2 cellular contexts compared by ENCODE assay signal in the genomic region with DNA sequence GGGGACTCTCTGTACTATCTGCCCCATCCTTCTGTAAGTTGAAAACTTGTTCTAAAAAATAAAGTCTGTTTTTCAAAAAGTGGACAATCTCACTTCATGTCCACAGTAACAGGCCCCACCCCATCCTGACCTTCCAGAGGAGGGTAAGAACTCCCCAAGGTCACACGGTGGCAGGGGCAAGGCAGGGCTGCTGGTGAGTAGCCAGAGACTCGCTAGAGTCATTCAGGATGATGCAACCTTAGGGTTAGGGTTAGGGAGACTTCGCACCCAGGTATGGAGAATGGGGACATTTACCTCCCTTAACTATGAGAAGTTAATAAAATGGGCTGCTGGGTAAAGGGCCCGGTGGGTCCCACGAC.
TF ChIP-seq lines count a peak whose summit lies in the region.

No MANE protein-coding gene starts in this region.

TF ChIP-seq in IMR-90, 13 proteins besides CTCF, POLR2A, EP300 and RAD21:
- peak; percentile 63 for TF ChIP-seq CEBPB (IDR thresholded peaks at IDR 0.05; ENCODE audit: low read depth, low read length)
- TF ChIP-seq SMC3 (IDR thresholded peaks at IDR 0.05; ENCODE audit: low read depth, low read length) = no peak

TF ChIP-seq in HepG2, 621 proteins besides CTCF, POLR2A, EP300 and RAD21:
- TF ChIP-seq ATF7 (IDR thresholded peaks at IDR 0.05) = 0 out of 2 replicates have a peak, but pooled peaks have one; percentile 9
- TF ChIP-seq ATF7 (CRISPR knock-in tag; IDR thresholded peaks at IDR 0.05) = no peak
- TF ChIP-seq, protein P1, sequence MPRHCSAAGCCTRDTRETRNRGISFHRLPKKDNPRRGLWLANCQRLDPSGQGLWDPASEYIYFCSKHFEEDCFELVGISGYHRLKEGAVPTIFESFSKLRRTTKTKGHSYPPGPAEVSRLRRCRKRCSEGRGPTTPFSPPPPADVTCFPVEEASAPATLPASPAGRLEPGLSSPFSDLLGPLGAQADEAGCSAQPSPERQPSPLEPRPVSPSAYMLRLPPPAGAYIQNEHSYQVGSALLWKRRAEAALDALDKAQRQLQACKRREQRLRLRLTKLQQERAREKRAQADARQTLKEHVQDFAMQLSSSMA (CRISPR knock-in tag; IDR thresholded peaks at IDR 0.05) = no peak
- peak; percentile 90 for TF ChIP-seq CEBPG (CRISPR knock-in tag; IDR thresholded peaks at IDR 0.05)
- TF ChIP-seq ZZZ3 (CRISPR knock-in tag; IDR thresholded peaks at IDR 0.05; ENCODE audit: borderline replicate concordance) = 0 out of 2 replicates have a peak, but pooled peaks have one; percentile 22
- no peak for TF ChIP-seq NFKBIZ (CRISPR knock-in tag; IDR thresholded peaks at IDR 0.05)
- TF ChIP-seq GATAD2A (CRISPR knock-in tag; IDR thresholded peaks at IDR 0.05) = peak; percentile 59; the same call in 1 of the 2 replicates
- TF ChIP-seq, protein P2, sequence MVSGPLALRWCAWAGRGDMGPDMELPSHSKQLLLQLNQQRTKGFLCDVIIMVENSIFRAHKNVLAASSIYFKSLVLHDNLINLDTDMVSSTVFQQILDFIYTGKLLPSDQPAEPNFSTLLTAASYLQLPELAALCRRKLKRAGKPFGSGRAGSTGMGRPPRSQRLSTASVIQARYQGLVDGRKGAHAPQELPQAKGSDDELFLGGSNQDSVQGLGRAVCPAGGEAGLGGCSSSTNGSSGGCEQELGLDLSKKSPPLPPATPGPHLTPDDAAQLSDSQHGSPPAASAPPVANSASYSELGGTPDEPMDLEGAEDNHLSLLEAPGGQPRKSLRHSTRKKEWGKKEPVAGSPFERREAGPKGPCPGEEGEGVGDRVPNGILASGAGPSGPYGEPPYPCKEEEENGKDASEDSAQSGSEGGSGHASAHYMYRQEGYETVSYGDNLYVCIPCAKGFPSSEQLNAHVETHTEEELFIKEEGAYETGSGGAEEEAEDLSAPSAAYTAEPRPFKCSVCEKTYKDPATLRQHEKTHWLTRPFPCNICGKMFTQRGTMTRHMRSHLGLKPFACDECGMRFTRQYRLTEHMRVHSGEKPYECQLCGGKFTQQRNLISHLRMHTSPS (CRISPR knock-in tag; IDR thresholded peaks at IDR 0.05; ENCODE audit: low read depth) = 0 out of 2 replicates have a peak, but pooled peaks have one; percentile 19
- TF ChIP-seq, protein P3, sequence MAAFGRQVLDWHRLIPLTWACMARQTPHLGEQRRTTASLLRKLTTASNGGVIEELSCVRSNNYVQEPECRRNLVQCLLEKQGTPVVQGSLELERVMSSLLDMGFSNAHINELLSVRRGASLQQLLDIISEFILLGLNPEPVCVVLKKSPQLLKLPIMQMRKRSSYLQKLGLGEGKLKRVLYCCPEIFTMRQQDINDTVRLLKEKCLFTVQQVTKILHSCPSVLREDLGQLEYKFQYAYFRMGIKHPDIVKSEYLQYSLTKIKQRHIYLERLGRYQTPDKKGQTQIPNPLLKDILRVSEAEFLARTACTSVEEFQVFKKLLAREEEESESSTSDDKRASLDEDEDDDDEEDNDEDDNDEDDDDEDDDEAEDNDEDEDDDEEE (CRISPR knock-in tag; IDR thresholded peaks at IDR 0.05) = no peak
- peak; percentile 71 for TF ChIP-seq HNF4A (CRISPR knock-in tag; IDR thresholded peaks at IDR 0.05)
- TF ChIP-seq, protein P4, sequence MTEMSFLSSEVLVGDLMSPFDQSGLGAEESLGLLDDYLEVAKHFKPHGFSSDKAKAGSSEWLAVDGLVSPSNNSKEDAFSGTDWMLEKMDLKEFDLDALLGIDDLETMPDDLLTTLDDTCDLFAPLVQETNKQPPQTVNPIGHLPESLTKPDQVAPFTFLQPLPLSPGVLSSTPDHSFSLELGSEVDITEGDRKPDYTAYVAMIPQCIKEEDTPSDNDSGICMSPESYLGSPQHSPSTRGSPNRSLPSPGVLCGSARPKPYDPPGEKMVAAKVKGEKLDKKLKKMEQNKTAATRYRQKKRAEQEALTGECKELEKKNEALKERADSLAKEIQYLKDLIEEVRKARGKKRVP (CRISPR knock-in tag; IDR thresholded peaks at IDR 0.05) = peak; percentile 71 to 94; a peak in 3 of 4 replicates
- TF ChIP-seq SOX6 (IDR thresholded peaks at IDR 0.05) = no peak
- TF ChIP-seq SOX6 (CRISPR knock-in tag; IDR thresholded peaks at IDR 0.05) = peak; percentile 16; the same call in 1 of the 2 replicates
- TF ChIP-seq ZNF839 (CRISPR knock-in tag; IDR thresholded peaks at IDR 0.05; ENCODE audit: borderline replicate concordance) = no peak
- TF ChIP-seq ZNF569 (CRISPR knock-in tag; IDR thresholded peaks at IDR 0.05; ENCODE audit: borderline replicate concordance) = no peak
- TF ChIP-seq LCORL (IDR thresholded peaks at IDR 0.05) = no peak
- TF ChIP-seq LCORL (CRISPR knock-in tag; IDR thresholded peaks at IDR 0.05) = peak; percentile 10; the same call in 1 of the 2 replicates
- peak; percentile 63 for TF ChIP-seq FOSL2 (CRISPR knock-in tag; IDR thresholded peaks at IDR 0.05)
- TF ChIP-seq, protein P5, sequence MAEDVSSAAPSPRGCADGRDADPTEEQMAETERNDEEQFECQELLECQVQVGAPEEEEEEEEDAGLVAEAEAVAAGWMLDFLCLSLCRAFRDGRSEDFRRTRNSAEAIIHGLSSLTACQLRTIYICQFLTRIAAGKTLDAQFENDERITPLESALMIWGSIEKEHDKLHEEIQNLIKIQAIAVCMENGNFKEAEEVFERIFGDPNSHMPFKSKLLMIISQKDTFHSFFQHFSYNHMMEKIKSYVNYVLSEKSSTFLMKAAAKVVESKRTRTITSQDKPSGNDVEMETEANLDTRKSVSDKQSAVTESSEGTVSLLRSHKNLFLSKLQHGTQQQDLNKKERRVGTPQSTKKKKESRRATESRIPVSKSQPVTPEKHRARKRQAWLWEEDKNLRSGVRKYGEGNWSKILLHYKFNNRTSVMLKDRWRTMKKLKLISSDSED (CRISPR knock-in tag; IDR thresholded peaks at IDR 0.05) = 0 out of 2 replicates have a peak, but pooled peaks have one; percentile 24
- TF ChIP-seq IRF2 (CRISPR knock-in tag; IDR thresholded peaks at IDR 0.05) = 0 out of 2 replicates have a peak, but pooled peaks have one; percentile 8
- TF ChIP-seq CBFB (CRISPR knock-in tag; IDR thresholded peaks at IDR 0.05) = 0 out of 2 replicates have a peak, but pooled peaks have one; percentile 38
- TF ChIP-seq CEBPB (IDR thresholded peaks at IDR 0.05; ENCODE audit: borderline replicate concordance, low read depth, low read length) = peak; percentile 89
- TF ChIP-seq ZNF878 (CRISPR knock-in tag; IDR thresholded peaks at IDR 0.05) = 0 out of 2 replicates have a peak, but pooled peaks have one; percentile 37
- TF ChIP-seq ESRRA (CRISPR knock-in tag; IDR thresholded peaks at IDR 0.05; ENCODE audit: low read depth) = peak; percentile 87
- TF ChIP-seq GTF3A (CRISPR knock-in tag; conservative IDR thresholded peaks at IDR 0.05) = no peak
- TF ChIP-seq REPIN1 (CRISPR knock-in tag; IDR thresholded peaks at IDR 0.05; ENCODE audit: borderline replicate concordance, low read depth) = 0 out of 2 replicates have a peak, but pooled peaks have one; percentile 19
- TF ChIP-seq RBAK (CRISPR knock-in tag; IDR thresholded peaks at IDR 0.05) = no peak
- 0 out of 2 replicates have a peak, but pooled peaks have one; percentile 15 for TF ChIP-seq NR2F6 (IDR thresholded peaks at IDR 0.05)
- TF ChIP-seq NR2F6 (CRISPR knock-in tag; IDR thresholded peaks at IDR 0.05) = peak; percentile 24; the same call in 1 of the 2 replicates
- peak; percentile 29; the same call in 1 of the 2 replicates for TF ChIP-seq NR2C2 (CRISPR knock-in tag; IDR thresholded peaks at IDR 0.05; ENCODE audit: borderline replicate concordance)
- TF ChIP-seq, protein P6, sequence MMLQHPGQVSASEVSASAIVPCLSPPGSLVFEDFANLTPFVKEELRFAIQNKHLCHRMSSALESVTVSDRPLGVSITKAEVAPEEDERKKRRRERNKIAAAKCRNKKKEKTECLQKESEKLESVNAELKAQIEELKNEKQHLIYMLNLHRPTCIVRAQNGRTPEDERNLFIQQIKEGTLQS (CRISPR knock-in tag; IDR thresholded peaks at IDR 0.05) = 0 out of 2 replicates have a peak, but pooled peaks have one; percentile 67
- TF ChIP-seq, protein P7, sequence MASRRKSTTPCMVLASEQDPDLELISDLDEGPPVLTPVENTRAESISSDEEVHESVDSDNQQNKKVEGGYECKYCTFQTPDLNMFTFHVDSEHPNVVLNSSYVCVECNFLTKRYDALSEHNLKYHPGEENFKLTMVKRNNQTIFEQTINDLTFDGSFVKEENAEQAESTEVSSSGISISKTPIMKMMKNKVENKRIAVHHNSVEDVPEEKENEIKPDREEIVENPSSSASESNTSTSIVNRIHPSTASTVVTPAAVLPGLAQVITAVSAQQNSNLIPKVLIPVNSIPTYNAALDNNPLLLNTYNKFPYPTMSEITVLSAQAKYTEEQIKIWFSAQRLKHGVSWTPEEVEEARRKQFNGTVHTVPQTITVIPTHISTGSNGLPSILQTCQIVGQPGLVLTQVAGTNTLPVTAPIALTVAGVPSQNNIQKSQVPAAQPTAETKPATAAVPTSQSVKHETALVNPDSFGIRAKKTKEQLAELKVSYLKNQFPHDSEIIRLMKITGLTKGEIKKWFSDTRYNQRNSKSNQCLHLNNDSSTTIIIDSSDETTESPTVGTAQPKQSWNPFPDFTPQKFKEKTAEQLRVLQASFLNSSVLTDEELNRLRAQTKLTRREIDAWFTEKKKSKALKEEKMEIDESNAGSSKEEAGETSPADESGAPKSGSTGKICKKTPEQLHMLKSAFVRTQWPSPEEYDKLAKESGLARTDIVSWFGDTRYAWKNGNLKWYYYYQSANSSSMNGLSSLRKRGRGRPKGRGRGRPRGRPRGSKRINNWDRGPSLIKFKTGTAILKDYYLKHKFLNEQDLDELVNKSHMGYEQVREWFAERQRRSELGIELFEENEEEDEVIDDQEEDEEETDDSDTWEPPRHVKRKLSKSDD (CRISPR knock-in tag; IDR thresholded peaks at IDR 0.05; ENCODE audit: low read depth) = 0 out of 2 replicates have a peak, but pooled peaks have one; percentile 17
